In the genomic region with DNA sequence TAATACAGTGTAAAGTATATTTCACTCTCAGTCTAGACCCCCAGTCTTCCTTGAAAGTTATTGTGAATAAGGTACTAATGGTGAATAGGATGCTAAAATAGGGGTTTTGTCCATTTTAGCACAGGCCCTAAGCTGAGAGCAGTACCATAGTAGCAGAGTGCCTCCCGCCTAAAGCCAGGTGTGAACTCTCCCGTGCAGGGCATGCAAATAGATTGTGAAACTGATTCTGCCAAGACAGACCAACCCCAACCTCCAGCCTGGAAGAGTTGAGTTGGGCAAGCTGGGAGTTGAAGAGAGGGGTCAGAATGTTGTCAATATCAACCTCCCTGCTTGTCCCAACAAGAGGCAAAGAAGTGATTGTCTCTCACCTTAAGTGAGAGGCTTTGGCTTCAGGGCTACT, we compare ENCODE assay signal across 20 cellular contexts.
DNase-seq lines count a peak whose midpoint lies in the region; ATAC-seq and TF ChIP-seq lines count a peak whose summit lies in the region.
"Had no signal": no experiment of that assay in that cellular context is flagged by ENCODE, and none has a peak within 500 bp of the region (broad histone marks: within the 10 kb centered on the region; RNA-seq: fewer than 3 reads in every experiment).

No MANE protein-coding gene starts in this region.

- H3K4me3 Mint-ChIP-seq in memory B cell = peak overlapping the region; percentile 63
- H3K4me3 Mint-ChIP-seq: HFFc6 had no signal

- peaks cover 0 to 6% (median 0%) of the 10 kb centered on the region in 11 experiments; a peak in 2 of 22 replicates for H3K9me3 ChIP-seq in BLaER1 treated with 17β-estradiol and CSF1 and Interleukin-3, amounts not matched to agents 10 nM and 100 nM (replicated peaks in 1 of 11)
- no peaks in the 10 kb centered on the region for H3K9me3 ChIP-seq in vagina
- no peaks in the 10 kb centered on the region for H3K9me3 ChIP-seq in WERI-Rb-1 (ENCODE audit: severe bottlenecking)
- H3K9me3 ChIP-seq: A549, BLaER1 had no signal

- H3K27ac ChIP-seq in BLaER1 treated with 17β-estradiol and CSF1 and Interleukin-3, amounts not matched to agents 10 nM and 100 nM = peak overlapping the region in 6 of 11 experiments; percentile 15 to 63 (median 36); a peak in 8 of 22 replicates
- no peak overlapping the region for H3K27ac ChIP-seq in vagina
- no peak overlapping the region for H3K27ac ChIP-seq in WERI-Rb-1
- H3K27ac ChIP-seq: A549, BLaER1 had no signal

- H3K9ac ChIP-seq in BLaER1 treated with 17β-estradiol and CSF1 and Interleukin-3, amounts not matched to agents 10 nM and 100 nM = no peak overlapping the region; a peak in 1 of 22 replicates
- H3K9ac ChIP-seq: BLaER1 had no signal

- no peak overlapping the region for H3K4me3 ChIP-seq in BLaER1 treated with 17β-estradiol and CSF1 and Interleukin-3, amounts not matched to agents 10 nM and 100 nM
- H3K4me3 ChIP-seq in vagina (no peak overlapping the region), WERI-Rb-1 (ENCODE audit: low read depth, low read length) (no peak overlapping the region)
- H3K4me3 ChIP-seq: A549, BLaER1 had no signal

- H3K36me3 ChIP-seq in BLaER1 treated with 17β-estradiol and CSF1 and Interleukin-3, amounts not matched to agents 10 nM and 100 nM = no peaks in the 10 kb centered on the region
- H3K36me3 ChIP-seq in vagina = no peaks in the 10 kb centered on the region
- no peaks in the 10 kb centered on the region for H3K36me3 ChIP-seq in WERI-Rb-1
- H3K36me3 ChIP-seq: BLaER1 had no signal

- DNase-seq in NCI-H526 treated with DMSO at 0.1 percent for 48 hours (lab: John Stamatoyannopoulos, UW) (peak; percentile 100), memory B cell (ENCODE audit: low spot score in 2 of 2) (no peak), vagina (ENCODE audit: extremely low spot score in 2 of 2) (no peak), WERI-Rb-1 (no peak)
- DNase-seq: CD8-positive, alpha-beta memory T cell; DMS79 treated with DMSO at 0.1 percent for 48 hours; HFFc6; KG1; NCI-H1436; NCI-H2029 treated with DMSO at 0.1 percent for 48 hours; NCI-H2171 treated with DMSO at 0.1 percent for 48 hours; NCI-H446; RPMI8226; SHP77 treated with DMSO at 0.1 percent for 48 hours had no signal

- ATAC-seq in esophagus mucosa (peak; percentile 45), memory B cell (ENCODE audit: low read depth) (no peak), GM21367 (IDR thresholded peaks at IDR 0.05; ENCODE audit: unreplicated experiment) (no peak)
- ATAC-seq: SK-N-SH treated with all-trans-retinoic acid at 6 μM for 48 hours had no signal

- no peak for TF ChIP-seq POLR2A in vagina (IDR thresholded peaks at IDR 0.05)

- TF ChIP-seq CTCF in vagina (IDR thresholded peaks at IDR 0.05) = no peak
- no peak for TF ChIP-seq CTCF in WERI-Rb-1 (IDR thresholded peaks at IDR 0.05; ENCODE audit: low read depth, low read length)

- H3K27me3 ChIP-seq in BLaER1 treated with 17β-estradiol and CSF1 and Interleukin-3, amounts not matched to agents 10 nM and 100 nM = no peaks in the 10 kb centered on the region
- H3K27me3 ChIP-seq in vagina (no peaks in the 10 kb centered on the region), WERI-Rb-1 (ENCODE audit: insufficient read depth, low read depth, severe bottlenecking) (no peaks in the 10 kb centered on the region)
- H3K27me3 ChIP-seq: BLaER1 had no signal

- intact Hi-C loops in vagina (cut with DNase I) = no loop called here

- peak overlapping the region in 8 of 11 experiments; percentile 36 to 76 (median 58); a peak in 14 of 22 replicates for H3K4me2 ChIP-seq in BLaER1 treated with 17β-estradiol and CSF1 and Interleukin-3, amounts not matched to agents 10 nM and 100 nM

- peaks cover 8% of the 10 kb centered on the region for H3K36me3 Mint-ChIP-seq in memory B cell
- H3K36me3 Mint-ChIP-seq: CD8-positive, alpha-beta memory T cell had no signal

- peak overlapping the region; percentile 51 for H3K27ac Mint-ChIP-seq in memory B cell
- H3K27ac Mint-ChIP-seq: CD8-positive, alpha-beta memory T cell; HFFc6 had no signal

- H3K9me3 Mint-ChIP-seq in memory B cell = peaks cover 5% of the 10 kb centered on the region

- peaks cover 0 to 36% (median 14%) of the 10 kb centered on the region in 10 experiments; a peak in 12 of 20 replicates for H3K4me1 ChIP-seq in BLaER1 treated with 17β-estradiol and CSF1 and Interleukin-3, amounts not matched to agents 10 nM and 100 nM
- H3K4me1 ChIP-seq in vagina = no peaks in the 10 kb centered on the region
- H3K4me1 ChIP-seq: A549, BLaER1 had no signal

- H3K4me1 Mint-ChIP-seq in memory B cell = peaks cover 8% of the 10 kb centered on the region

- peaks cover 2% of the 10 kb centered on the region for H3K27me3 Mint-ChIP-seq in memory B cell

- no peaks in the 10 kb centered on the region for H4K20me1 ChIP-seq in BLaER1 treated with 17β-estradiol and CSF1 and Interleukin-3, amounts not matched to agents 10 nM and 100 nM
- H4K20me1 ChIP-seq: BLaER1 had no signal

Comparison
In these comparisons a context has a peak if more than half of its experiments do, and no peak if none do; other contexts are left out.
1. H3K27ac ChIP-seq: peak in BLaER1 treated with 17β-estradiol and CSF1 and Interleukin-3, amounts not matched to agents 10 nM and 100 nM (6 of 11); none in vagina (single experiment) and WERI-Rb-1 (single experiment).